ENCODE assay signal across 8 cellular contexts in the genomic region with DNA sequence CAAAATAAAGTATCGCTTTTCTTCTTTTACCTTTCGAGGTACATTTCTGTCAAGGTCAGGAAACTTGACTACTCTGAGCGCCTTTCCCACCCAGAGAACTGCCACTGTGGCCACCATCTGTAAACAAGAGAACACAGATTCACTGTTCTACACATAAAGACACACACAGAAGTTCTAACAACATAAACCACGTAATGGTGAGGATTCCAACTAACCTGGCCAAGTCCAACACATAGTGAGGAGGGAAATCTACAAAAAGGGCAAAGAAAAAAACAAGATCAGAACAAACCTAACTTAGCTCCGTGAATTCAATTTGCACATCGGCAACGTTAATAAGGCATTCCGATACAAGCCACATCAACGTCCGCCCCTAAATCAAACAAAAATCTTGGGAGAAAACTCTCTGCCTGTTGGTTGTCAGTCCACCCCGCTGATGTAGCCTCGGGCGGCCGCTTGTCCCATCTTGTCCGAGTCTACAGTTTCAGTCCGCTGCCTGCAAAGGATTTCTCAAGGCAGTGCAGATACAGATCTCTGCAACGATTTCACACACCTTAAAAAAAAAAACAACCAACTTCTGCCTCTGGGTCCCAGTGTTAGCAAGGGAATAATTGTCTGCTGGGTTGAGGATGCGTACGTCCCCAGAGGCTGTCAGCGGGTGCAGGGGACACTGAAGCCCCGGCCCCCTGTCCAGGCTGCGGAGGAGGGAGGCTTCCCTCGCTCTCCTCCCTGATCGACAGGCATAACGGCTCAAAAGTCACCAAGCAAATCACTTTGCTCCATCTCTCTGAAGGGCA. TPM values are rescaled to one million over a fixed set of nuclear protein-coding genes. Genes with fewer than 3 reads are reported as not detected.
DNase-seq lines count a peak whose midpoint lies in the region; ATAC-seq and TF ChIP-seq lines count a peak whose summit lies in the region.

No MANE protein-coding gene starts in this region.

- ATAC-seq in GM19452 (IDR thresholded peaks at IDR 0.05; ENCODE audit: unreplicated experiment) (peak; percentile 5), HG03521 (IDR thresholded peaks at IDR 0.05; ENCODE audit: unreplicated experiment) (peak; percentile 35)

- H3K4me1 Mint-ChIP-seq in Calu3 (ENCODE audit: low read depth, unreplicated experiment), result peaks cover 10% of the 10 kb centered on the region

- peak overlapping the region; percentile 88 for H3K4me3 ChIP-seq in choroid plexus epithelial cell (ENCODE audit: low read depth, low read length)

- BruUV-seq in Calu3 (replicated peaks; lab: Mats Ljungman, UMichigan), result no TSS peak

- no peaks in the 10 kb centered on the region for H3K27me3 Mint-ChIP-seq in Calu3 (ENCODE audit: unreplicated experiment)

- H3K4me3 Mint-ChIP-seq in Calu3 (ENCODE audit: low read depth, unreplicated experiment), result peak overlapping the region; percentile 72

- CTCF ChIA-PET in Calu3 (lab: Charles Lee), result interaction anchor here (0.9 kb wide), 1 partner anchor 96 kb away, joined by 9 read pairs; no protein-coding TSS in a partner anchor

- peak overlapping the region; percentile 13 for H3K27ac Mint-ChIP-seq in Calu3 (ENCODE audit: unreplicated experiment)

- TF ChIP-seq CTCF in Calu3 (IDR thresholded peaks at IDR 0.05; ENCODE audit: unreplicated experiment) (no peak), choroid plexus epithelial cell (conservative IDR thresholded peaks at IDR 0.05; ENCODE audit: low read depth, low read length) (no peak)

- intact Hi-C loops in Calu3 (cut with micrococcal nuclease; ENCODE audit: unreplicated experiment), result loop anchor here (5.0 kb wide), 3 partner anchors 56 to 84 kb away; no protein-coding TSS in a partner anchor

- DNase-seq in Calu3 (peak; percentile 14), SW480 (ENCODE audit: low spot score) (peak; percentile 52), choroid plexus epithelial cell (ENCODE audit: low read depth) (peak; percentile 60), kidney tubule cell (ENCODE audit: low spot score) (peak; percentile 53)
- peak; percentile 3 to 18 for DNase-seq in stimulated activated CD4-positive, alpha-beta T cell treated with anti-CD3 and anti-CD28 coated beads, Interleukin-2, amount 100 ng/mL, for 48 hours
- DNase-seq in effector CD8-positive, alpha-beta T cell (lab: John Stamatoyannopoulos, UW), result no peak

- no peaks in the 10 kb centered on the region for H3K9me3 Mint-ChIP-seq in Calu3 (ENCODE audit: low read depth, unreplicated experiment)

- peaks cover 18% of the 10 kb centered on the region for H3K36me3 Mint-ChIP-seq in Calu3 (ENCODE audit: insufficient read depth, unreplicated experiment)

RNA-seq across cellular contexts. Expression of gene SLC35D1, which starts 1.0 kb away (rescaled TPM):
- 5.4 and 5.9 TPM in 2 replicates for total RNA-seq in Calu3 (2022)
